10 cellular contexts compared by ENCODE assay signal in the genomic region with DNA sequence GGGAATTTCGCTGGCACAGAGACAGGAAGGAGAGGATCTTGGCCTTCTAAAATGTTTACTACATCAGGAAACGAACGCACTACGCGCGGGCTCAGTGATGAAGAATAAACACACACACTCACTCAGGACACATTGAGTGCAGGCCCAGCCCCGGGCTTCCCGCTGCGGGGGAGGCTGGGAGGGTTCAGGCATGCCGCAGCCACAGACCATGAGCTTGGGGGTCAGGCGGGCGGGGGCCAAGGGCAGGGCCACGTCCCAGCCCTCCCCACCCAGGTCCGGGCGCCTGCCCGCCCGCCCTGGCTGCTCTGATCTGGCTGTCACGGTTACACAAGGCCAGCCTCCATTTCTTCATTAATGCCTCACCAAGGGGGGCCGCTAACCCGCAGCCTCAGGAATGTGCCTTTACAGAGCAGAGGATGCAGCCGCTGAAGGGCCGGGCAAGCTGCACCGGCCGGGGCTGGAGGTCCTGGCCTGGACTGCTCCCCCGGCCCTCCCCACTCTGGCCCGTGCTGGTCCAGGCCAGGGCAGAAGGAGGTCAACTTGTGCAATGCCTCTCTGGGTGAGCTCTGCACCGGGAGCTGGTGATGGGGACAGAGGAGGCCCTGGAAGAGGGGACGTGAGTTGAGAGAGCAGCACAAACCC. TPM values are rescaled to one million over a fixed set of nuclear protein-coding genes. Genes with fewer than 3 reads are reported as not detected.
DNase-seq lines count a peak whose midpoint lies in the region; ATAC-seq and TF ChIP-seq lines count a peak whose summit lies in the region.
"Had no signal": no experiment of that assay in that cellular context is flagged by ENCODE, and none has a peak within 500 bp of the region (broad histone marks: within the 10 kb centered on the region; RNA-seq: fewer than 3 reads in every experiment).

No MANE protein-coding gene starts in this region.

- POLR2A ChIA-PET in AG04450 (lab: Yijun Ruan, JAX), result interaction anchor here (0.6 to 2.5 kb wide), 5 partner anchors 12 to 52 kb away, joined by 3 to 14 read pairs (median 4); no protein-coding TSS in a partner anchor
- POLR2A ChIA-PET in Panc1 (lab: Charles Lee), result interaction anchor here (0.5 kb wide), 1 partner anchor 94 kb away, joined by 3 read pairs; no protein-coding TSS in a partner anchor

- ATAC-seq in Panc1, result peak; percentile 44

- peaks cover 3% of the 10 kb centered on the region for H3K9me3 Mint-ChIP-seq in neural crest cell

- CTCF ChIA-PET in AG04450 (lab: Charles Lee), result interaction anchor here (1.6 kb wide), 1 partner anchor 53 kb away, joined by 8 read pairs; no protein-coding TSS in a partner anchor
- CTCF ChIA-PET in Panc1 (lab: Charles Lee), result interaction anchor here (1.6 kb wide), 1 partner anchor 54 kb away, joined by 3 read pairs; no protein-coding TSS in a partner anchor

- H3K27ac Mint-ChIP-seq in neural crest cell (ENCODE audit: unreplicated experiment), result no peak overlapping the region

- H3K4me3 ChIP-seq in AG04450 (ENCODE audit: low read depth, low read length) (no peak overlapping the region), Panc1 (ENCODE audit: low read depth in 2 of 2, low read length in 2 of 2) (no peak overlapping the region), fibroblast of the aortic adventitia (ENCODE audit: low read depth, low read length) (no peak overlapping the region)

- no peaks in the 10 kb centered on the region for H3K36me3 Mint-ChIP-seq in neural crest cell (ENCODE audit: low read depth)

- DNase-seq in AG04450 (ENCODE audit: low read depth, low spot score), result peak; percentile 69
- DNase-seq in Panc1 (ENCODE audit: low read depth, low spot score), result no peak
- DNase-seq in fibroblast of the aortic adventitia (ENCODE audit: low read depth), result peak; percentile 73
- DNase-seq in neural crest cell (ENCODE audit: low read depth, low spot score), result peak; percentile 32
- no peak for DNase-seq in G401 (ENCODE audit: low spot score)
- no peak for DNase-seq in midbrain (lab: John Stamatoyannopoulos, UW)
- DNase-seq in NCI-H2196 (lab: John Stamatoyannopoulos, UW; ENCODE audit: unreplicated experiment), result no peak
- no peak for DNase-seq in GM19238 (ENCODE audit: insufficient read length, low spot score)
- DNase-seq: anterior cingulate cortex, small intestine had no signal

- TF ChIP-seq CTCF in AG04450 (IDR thresholded peaks at IDR 0.05; ENCODE audit: low read depth, low read length) (no peak), Panc1 (IDR thresholded peaks at IDR 0.05) (no peak), fibroblast of the aortic adventitia (IDR thresholded peaks at IDR 0.05; ENCODE audit: insufficient read depth, low read length) (no peak), neural crest cell (conservative IDR thresholded peaks at IDR 0.05) (no peak)

- intact Hi-C loops in Panc1 (cut with micrococcal nuclease; ENCODE audit: unreplicated experiment), result no loop called here

- H3K4me3 Mint-ChIP-seq in neural crest cell, result no peak overlapping the region

- H3K27ac ChIP-seq in AG04450 (ENCODE audit: low read depth, low read length) (peak overlapping the region; percentile 93), Panc1 (ENCODE audit: low read length) (no peak overlapping the region; the same call in 1 of the 2 replicates)

- H3K36me3 ChIP-seq in Panc1 (ENCODE audit: control insufficient read depth, insufficient read depth, low read length), result no peaks in the 10 kb centered on the region

- H3K27me3 ChIP-seq in AG04450 (ENCODE audit: control insufficient read depth, insufficient read depth, low read length), result no peaks in the 10 kb centered on the region
- H3K27me3 ChIP-seq in Panc1 (ENCODE audit: control insufficient read depth, insufficient read depth, low read length), result no peaks in the 10 kb centered on the region

- in situ Hi-C loops in Panc1 (cut with HindIII; ENCODE audit: low pct_unique_long_range_greater_than_20kb, low sequenced_read_pairs) (loop anchor here (10.0 kb wide), 1 partner anchor 47 kb away; no protein-coding TSS in a partner anchor), G401 (cut with HindIII; ENCODE audit: low sequenced_read_pairs) (no loop called here)

- no TSS peak for BruUV-seq in Panc1 (replicated peaks; lab: Mats Ljungman, UMichigan)

- no peaks in the 10 kb centered on the region for H3K27me3 Mint-ChIP-seq in neural crest cell (ENCODE audit: low read depth)

- H3K9me3 ChIP-seq in AG04450 (ENCODE audit: control insufficient read depth, insufficient read depth, low read length) (peaks cover 27% of the 10 kb centered on the region), Panc1 (ENCODE audit: control insufficient read depth, insufficient read depth, low read depth, low read length) (no peaks in the 10 kb centered on the region)

- peaks cover 6% of the 10 kb centered on the region for H3K4me1 Mint-ChIP-seq in neural crest cell

- H3K4me1 ChIP-seq in Panc1 (ENCODE audit: control insufficient read depth, insufficient read depth, low read length), result peaks cover 8% of the 10 kb centered on the region

RNA-seq across cellular contexts. Expression of a gene that starts 41.7 kb away (rescaled TPM):
- polyA plus RNA-seq in AG04450 (2011; rRNA removed), result 16.6 and 30.8 TPM in 2 replicates
- polyA minus RNA-seq in AG04450 (2011; rRNA and poly(A)+ RNA removed), result 38.9 and 48.3 TPM in 2 replicates
- total RNA-seq in Panc1 (2021; ENCODE audit: unreplicated experiment), result 14.5 TPM
- 20.5 TPM for polyA plus RNA-seq in Panc1 (2012; ENCODE audit: insufficient read length)
- total RNA-seq in fibroblast of the aortic adventitia (ENCODE audit: low replicate concordance), result 3.3 and 4.2 TPM in 2 replicates
- 19.0 and 20.1 TPM in 2 replicates for total RNA-seq in neural crest cell
- total RNA-seq in G401 (2014; rRNA removed; shearing (Covaris generic)), result 0.06 TPM in 1 of 2 replicates, not detected in the other

Comparison
In these comparisons a context has a peak if more than half of its experiments do, and no peak if none do; other contexts are left out.
1. DNase-seq: peak in AG04450 (single experiment), fibroblast of the aortic adventitia (single experiment) and neural crest cell (single experiment); none in Panc1 (single experiment), G401 (single experiment), midbrain (single experiment), NCI-H2196 (single experiment) and GM19238 (single experiment).